ENCODE assay signal across 15 cellular contexts in the genomic region with DNA sequence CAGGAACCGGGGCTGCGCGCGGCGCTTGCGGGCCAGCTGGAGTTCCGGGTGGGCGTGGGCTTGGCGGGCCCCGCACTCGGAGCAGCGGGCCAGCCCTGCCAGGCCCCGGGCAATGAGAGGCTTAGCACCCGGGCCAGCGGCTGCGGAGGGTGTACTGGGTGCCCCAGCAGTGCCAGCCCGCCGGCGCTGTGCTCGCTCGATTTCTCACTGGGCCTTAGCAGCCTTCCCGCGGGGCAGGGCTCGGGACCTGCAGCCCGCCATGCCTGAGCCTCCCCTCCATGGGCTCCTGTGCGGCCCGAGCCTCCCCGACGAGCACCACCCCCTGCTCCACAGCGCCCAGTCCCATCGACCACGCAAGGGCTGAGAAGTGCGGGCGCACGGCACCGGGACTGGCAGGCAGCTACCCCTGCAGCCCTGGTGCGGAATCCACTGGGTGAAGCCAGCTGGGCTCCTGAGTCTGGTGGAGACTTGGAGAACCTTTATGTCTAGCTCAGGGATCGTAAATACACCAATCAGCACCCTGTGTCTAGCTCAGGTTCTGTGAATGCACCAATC. TPM values are rescaled to one million over a fixed set of nuclear protein-coding genes. Genes with fewer than 3 reads are reported as not detected.
"Had no signal": no experiment of that assay in that cellular context is flagged by ENCODE, and none has a peak within 500 bp of the region (broad histone marks: within the 10 kb centered on the region; RNA-seq: fewer than 3 reads in every experiment).

No MANE protein-coding gene starts in this region.

RNA-seq across cellular contexts. Expression of a gene that starts 4.2 kb away (rescaled TPM):
- total RNA-seq: activated B cell treated with CpG ODN at 0.5 μM for 24 hours; activated CD4-positive, alpha-beta memory T cell treated with anti-CD3 and anti-CD28 coated beads for 36 hours; activated CD4-positive, alpha-beta memory T cell treated with anti-CD3 and anti-CD28 coated beads, Interleukin-2, amount 10 ng/mL, durations not matched to agents 7 days and 5 days; activated CD4-positive, alpha-beta T cell treated with anti-CD3 and anti-CD28 coated beads for 36 hours; activated CD4-positive, alpha-beta T cell treated with anti-CD3 and anti-CD28 coated beads, Interleukin-2, amount 10 ng/mL, durations not matched to agents 24 days and 14 days; activated CD4-positive, alpha-beta T cell treated with anti-CD3 and anti-CD28 coated beads, Interleukin-2, amount 10 ng/mL, durations not matched to agents 7 days and 5 days; activated CD8-positive, alpha-beta memory T cell treated with anti-CD3 and anti-CD28 coated beads for 36 hours; activated CD8-positive, alpha-beta memory T cell treated with anti-CD3 and anti-CD28 coated beads, Interleukin-2, amount 10 ng/mL, durations not matched to agents 7 days and 5 days; activated CD8-positive, alpha-beta T cell treated with anti-CD3 and anti-CD28 coated beads for 36 hours; activated CD8-positive, alpha-beta T cell treated with anti-CD3 and anti-CD28 coated beads, Interleukin-2, amount 10 ng/mL, durations not matched to agents 7 days and 5 days; T-cell; T-helper 1 cell treated with Interleukin-12 subunit alpha and Interleukin-12 subunit beta and Interleukin-4 antibody, amounts not matched to agents 30 ng/mL and 1 ng/mL, for 36 hours; T-helper 17 cell; T-helper 2 cell treated with Interferon-gamma antibody and Interleukin-4, amounts not matched to agents 100 ng/mL and 5 ng/mL, for 36 hours; WTC11 had no signal

RNA-seq across cellular contexts. Expression of a gene that starts 48.2 kb away (rescaled TPM):
- total RNA-seq: activated B cell treated with CpG ODN at 0.5 μM for 24 hours; activated CD8-positive, alpha-beta memory T cell treated with anti-CD3 and anti-CD28 coated beads, Interleukin-2, amount 10 ng/mL, durations not matched to agents 7 days and 5 days; WTC11 had no signal
